Comparison of ENCODE assay signal across 1 cellular context in genomic region chr12:108638141-108638823, GRCh38.
TF ChIP-seq lines count a peak whose summit lies in the region.

No MANE protein-coding gene starts in this region.

TF ChIP-seq in GM12878, 131 proteins besides CTCF, POLR2A, EP300 and RAD21:
- TF ChIP-seq CBX5 (IDR thresholded peaks at IDR 0.05; ENCODE audit: low read depth) (no peak), SPI1 (IDR thresholded peaks at IDR 0.05; ENCODE audit: borderline replicate concordance, insufficient read depth, low read depth, low read length) (peak; percentile 51; the same call in 1 of the 2 replicates), PAX5 (IDR thresholded peaks at IDR 0.05; ENCODE audit: borderline replicate concordance, low read depth, low read length) (peak; percentile 94), MEF2B (IDR thresholded peaks at IDR 0.05; ENCODE audit: partially characterized antibody, poor library complexity, severe bottlenecking) (no peak), MYB (IDR thresholded peaks at IDR 0.05; ENCODE audit: borderline replicate concordance, low read depth, low read length) (no peak), BCLAF1 (IDR thresholded peaks at IDR 0.05) (0 out of 2 replicates have a peak, but pooled peaks have one; percentile 2), BHLHE40 (IDR thresholded peaks at IDR 0.05; ENCODE audit: borderline replicate concordance in 1 of 2, low read depth in 2 of 2, low read length in 1 of 2) (0 out of 4 replicates have a peak, but pooled peaks of 1 of the 2 experiments have one; percentile 12), IKZF1 (conservative IDR thresholded peaks at IDR 0.05) (peak; percentile 59; the same call in 1 of the 2 replicates), ZNF622 (IDR thresholded peaks at IDR 0.05) (no peak), POLR2AphosphoS5 (IDR thresholded peaks at IDR 0.05; ENCODE audit: low read length) (peak; percentile 58), SMC3 (IDR thresholded peaks at IDR 0.05; ENCODE audit: borderline replicate concordance, low read length) (no peak), CHD2 (IDR thresholded peaks at IDR 0.05; ENCODE audit: borderline replicate concordance, low read depth, low read length) (peak; percentile 55), ZNF24 (IDR thresholded peaks at IDR 0.05) (no peak), HDAC6 (IDR thresholded peaks at IDR 0.05; ENCODE audit: unreplicated experiment) (no peak), E2F8 (IDR thresholded peaks at IDR 0.05; ENCODE audit: low read depth, partially characterized antibody) (no peak), NR2C2 (IDR thresholded peaks at IDR 0.05; ENCODE audit: borderline replicate concordance, control insufficient read depth, insufficient read length, low read depth) (no peak), EED (IDR thresholded peaks at IDR 0.05; ENCODE audit: low read depth) (peak; percentile 57; the same call in 1 of the 2 replicates), POLR2AphosphoS2 (IDR thresholded peaks at IDR 0.05; ENCODE audit: low read depth, low read length) (peak; percentile 75), ZNF687 (IDR thresholded peaks at IDR 0.05) (peak; percentile 38; the same call in 1 of the 2 replicates), IKZF2 (IDR thresholded peaks at IDR 0.05) (peak in 1 of 2 experiments; percentile 61; a peak in 3 of 4 replicates), POU2F2 (IDR thresholded peaks at IDR 0.05; ENCODE audit: borderline replicate concordance, low read depth, low read length) (peak; percentile 46; the same call in 2 of the 3 replicates), CUX1 (IDR thresholded peaks at IDR 0.05; ENCODE audit: insufficient replicate concordance, low read depth, low read length) (no peak), TAF1 (IDR thresholded peaks at IDR 0.05; ENCODE audit: borderline replicate concordance, low read depth, low read length) (0 out of 2 replicates have a peak, but pooled peaks have one; percentile 7), WRNIP1 (IDR thresholded peaks at IDR 0.05; ENCODE audit: borderline replicate concordance, low read depth, low read length) (no peak), KDM1A (IDR thresholded peaks at IDR 0.05; ENCODE audit: borderline replicate concordance) (no peak)
TF ChIP-seq in GM12878: peak in this region for 13.
